8 cellular contexts compared by ENCODE assay signal in the genomic region with DNA sequence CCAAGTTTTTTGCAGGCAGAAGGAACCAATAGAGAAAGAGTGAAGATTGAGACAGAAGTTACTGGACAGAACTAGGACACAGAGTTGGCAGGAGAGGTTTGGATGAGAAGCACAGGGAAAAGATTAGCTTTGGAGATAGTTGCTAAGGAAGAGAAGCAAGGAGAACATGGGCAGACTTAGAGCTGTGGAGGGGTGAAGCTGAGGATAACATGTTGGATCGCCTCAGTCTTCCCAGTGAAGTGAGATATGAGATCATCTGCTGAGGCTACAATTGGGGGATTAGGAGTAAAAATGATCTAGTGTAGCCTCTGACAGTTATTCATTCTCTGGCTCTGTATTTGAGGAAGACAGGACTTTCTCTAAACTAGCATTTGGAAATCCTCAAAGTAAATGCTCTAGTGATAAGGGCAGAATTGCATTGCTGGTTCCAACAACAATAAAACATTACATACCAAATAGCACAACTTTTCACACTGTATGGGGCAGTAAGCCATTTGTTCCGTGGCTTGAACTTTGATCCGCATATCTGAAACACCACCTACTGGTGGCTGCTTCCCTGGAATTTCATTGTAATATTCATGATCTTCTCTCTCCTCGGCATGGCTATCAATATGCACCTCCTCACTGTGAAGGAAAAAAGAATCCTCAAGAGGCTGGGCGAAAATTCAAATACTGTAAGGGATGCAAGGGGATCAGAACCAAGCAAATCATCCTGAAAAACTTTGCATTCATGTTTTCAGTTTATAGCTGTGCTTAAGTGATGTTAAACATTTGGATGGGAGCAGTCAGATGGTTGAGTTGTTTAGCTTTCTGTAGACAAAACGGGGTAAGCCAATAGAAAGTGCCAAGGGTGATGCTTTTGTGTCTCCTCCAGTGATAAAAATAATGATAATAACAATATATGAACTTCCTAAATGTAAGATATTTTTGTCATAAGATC. TPM values are rescaled to one million over a fixed set of nuclear protein-coding genes. Genes with fewer than 3 reads are reported as not detected.
A peak's percentile ranks its signal among the peaks of the same experiment; 100 is the strongest.
DNase-seq lines count a peak whose midpoint lies in the region; ATAC-seq and TF ChIP-seq lines count a peak whose summit lies in the region.

No MANE protein-coding gene starts in this region.

- no peaks in the 10 kb centered on the region for H3K27me3 ChIP-seq in parathyroid adenoma (ENCODE audit: control insufficient read depth, insufficient read depth, low read length)

- H3K4me3 ChIP-seq in epithelial cell of proximal tubule (ENCODE audit: low read depth, low read length) (no peak overlapping the region), parathyroid adenoma (ENCODE audit: low read depth, low read length) (no peak overlapping the region)

- no peaks in the 10 kb centered on the region for H3K79me2 ChIP-seq in parathyroid adenoma

- peak overlapping the region; percentile 20 for H2AFZ ChIP-seq in parathyroid adenoma

- ATAC-seq in GM21390 (IDR thresholded peaks at IDR 0.05; ENCODE audit: unreplicated experiment) = no peak
- ATAC-seq in GM21515 (IDR thresholded peaks at IDR 0.05; ENCODE audit: unreplicated experiment) = no peak
- ATAC-seq in HG03196 (IDR thresholded peaks at IDR 0.05; ENCODE audit: unreplicated experiment) = no peak

- H3K4me2 ChIP-seq in parathyroid adenoma (ENCODE audit: low read length) = no peak overlapping the region

- in situ Hi-C loops in G401 (cut with HindIII; ENCODE audit: low sequenced_read_pairs) = no loop called here

- no peaks in the 10 kb centered on the region for H3K9me3 ChIP-seq in parathyroid adenoma (ENCODE audit: control insufficient read depth, low read length)

- TF ChIP-seq CTCF in epithelial cell of proximal tubule (conservative IDR thresholded peaks at IDR 0.05; ENCODE audit: low read depth, low read length) (peak; percentile 76), parathyroid adenoma (IDR thresholded peaks at IDR 0.05) (peak; percentile 10)

- no peaks in the 10 kb centered on the region for H3K4me1 ChIP-seq in parathyroid adenoma

- H3K36me3 ChIP-seq in parathyroid adenoma (ENCODE audit: control insufficient read depth, insufficient read depth, low read length) = no peaks in the 10 kb centered on the region

- no peak overlapping the region for H3K27ac ChIP-seq in parathyroid adenoma

- DNase-seq in G401 (ENCODE audit: low spot score) = peak; percentile 13
- DNase-seq in NCI-H526 (lab: John Stamatoyannopoulos, UW) = peak; percentile 6 to 68
- peak; percentile 22 for DNase-seq in epithelial cell of proximal tubule (ENCODE audit: low read depth)
- no peak for DNase-seq in GM19238 (ENCODE audit: insufficient read length, low spot score)

- H3K9ac ChIP-seq in parathyroid adenoma = no peak overlapping the region

RNA-seq across cellular contexts. Expression of a gene that starts 22.2 kb away (rescaled TPM):
- 228 and 261 TPM in 2 replicates for total RNA-seq in G401 (2014; rRNA removed; shearing (Covaris generic))
- 196 and 202 TPM in 2 replicates for total RNA-seq in epithelial cell of proximal tubule

RNA-seq across cellular contexts. Expression of a gene that starts 44.9 kb away (rescaled TPM):
- 3.1 and 3.6 TPM in 2 replicates for total RNA-seq in G401 (2014; rRNA removed; shearing (Covaris generic))
- 8.2 and 14.1 TPM in 2 replicates for total RNA-seq in epithelial cell of proximal tubule
